2 cellular contexts compared by ENCODE assay signal in the genomic region with DNA sequence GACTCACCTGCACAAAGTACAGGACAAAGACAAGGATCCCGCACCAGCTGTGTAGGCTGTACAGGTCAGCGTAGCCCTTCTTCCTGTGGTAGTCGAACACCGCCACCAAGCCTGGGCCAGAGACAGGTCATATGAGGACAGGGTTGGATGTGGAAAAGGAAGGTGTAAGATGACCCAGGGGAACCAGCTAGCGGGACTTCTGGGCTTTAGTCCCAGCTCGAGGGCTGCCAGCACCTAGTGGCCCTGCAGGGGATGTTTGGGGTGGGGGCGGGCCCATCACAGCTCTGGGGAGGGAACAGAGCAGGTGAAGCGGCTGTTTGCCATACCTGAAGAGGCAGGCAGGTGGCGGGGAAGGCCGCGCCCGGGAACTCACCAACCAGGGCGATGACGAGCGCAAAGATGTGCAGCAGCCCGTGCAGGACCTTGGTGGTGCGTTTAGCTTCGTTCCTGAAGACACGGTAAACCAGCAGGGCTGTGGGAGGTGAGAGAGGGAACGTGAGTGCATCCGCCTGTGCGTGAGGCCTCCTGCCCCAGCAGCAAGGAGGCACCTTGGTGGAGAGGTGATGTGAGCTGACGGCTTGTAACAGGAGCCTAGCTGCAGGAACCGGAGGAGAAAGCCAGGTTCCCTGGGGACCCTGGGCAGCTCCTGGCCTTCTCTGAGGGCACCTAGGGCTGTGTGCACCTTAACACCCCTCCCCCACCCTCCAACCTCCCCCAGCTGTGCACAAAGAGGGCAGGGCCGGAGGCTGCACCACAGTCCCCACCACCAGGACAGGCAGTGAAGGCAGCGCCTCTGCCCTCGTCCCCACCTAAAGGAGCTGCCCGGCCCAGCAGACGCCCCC.
TF ChIP-seq lines count a peak whose summit lies in the region.

No MANE protein-coding gene starts in this region.

TF ChIP-seq in GM23338, 12 proteins besides CTCF, POLR2A, EP300 and RAD21 (continues in another document):
- TF ChIP-seq ZNF462 (CRISPR knock-in tag; IDR thresholded peaks at IDR 0.05), result no peak
- no peak for TF ChIP-seq REST (IDR thresholded peaks at IDR 0.05; ENCODE audit: unreplicated experiment)
- TF ChIP-seq NANOG (IDR thresholded peaks at IDR 0.05; ENCODE audit: borderline replicate concordance), result no peak
- no peak for TF ChIP-seq EZH2phosphoT487 (IDR thresholded peaks at IDR 0.05; ENCODE audit: unreplicated experiment)
- TF ChIP-seq EZH2 (IDR thresholded peaks at IDR 0.05; ENCODE audit: low read depth, unreplicated experiment), result no peak
- TF ChIP-seq ZNF114 (CRISPR knock-in tag; IDR thresholded peaks at IDR 0.05), result no peak
- no peak for TF ChIP-seq JUNB (IDR thresholded peaks at IDR 0.05; ENCODE audit: unreplicated experiment)

TF ChIP-seq in SK-N-SH treated with all-trans-retinoic acid at 6 μM for 48 hours, 23 proteins besides CTCF, POLR2A, EP300 and RAD21 (continued from another document):
- no peak for TF ChIP-seq CSRNP3 (CRISPR knock-in tag; IDR thresholded peaks at IDR 0.05)
- TF ChIP-seq ZNF70 (CRISPR knock-in tag; IDR thresholded peaks at IDR 0.05), result no peak
- TF ChIP-seq ARNTL (CRISPR knock-in tag; IDR thresholded peaks at IDR 0.05; ENCODE audit: borderline replicate concordance, low read depth), result no peak
